1 cellular context compared by ENCODE assay signal in the genomic region with DNA sequence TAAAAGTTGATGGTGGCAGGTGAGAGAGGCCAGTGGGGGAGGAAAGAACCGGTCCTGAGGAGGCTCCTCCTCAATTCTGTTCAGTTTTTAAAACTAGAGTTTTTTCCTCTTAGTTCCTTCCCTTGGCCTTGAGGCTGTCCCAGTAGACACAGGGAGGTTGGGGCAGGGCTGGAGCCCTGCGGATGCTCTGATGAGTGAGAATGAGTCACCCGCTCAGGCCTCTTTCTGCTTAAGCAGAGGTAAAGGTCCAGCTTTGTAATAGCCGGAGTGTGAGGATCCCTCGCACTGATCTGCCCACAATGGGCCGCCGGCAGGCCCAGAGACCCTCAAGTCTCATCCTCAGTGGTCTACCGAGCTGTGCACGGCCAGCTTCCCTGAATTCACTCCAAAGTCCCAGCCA.
A peak's percentile ranks its signal among the peaks of the same experiment; 100 is the strongest.
TF ChIP-seq lines count a peak whose summit lies in the region.

No MANE protein-coding gene starts in this region.

TF ChIP-seq in endothelial cell of umbilical vein, 7 proteins besides CTCF, POLR2A, EP300 and RAD21 (continued from another document):
- TF ChIP-seq MYC (IDR thresholded peaks at IDR 0.05; ENCODE audit: low read depth, low read length): no peak
- peak; percentile 42 for TF ChIP-seq JUN (IDR thresholded peaks at IDR 0.05; ENCODE audit: borderline replicate concordance, insufficient read depth, insufficient read length, low read depth)
- TF ChIP-seq FOS (IDR thresholded peaks at IDR 0.05; ENCODE audit: borderline replicate concordance, insufficient read depth, low read length): peak; percentile 81
- TF ChIP-seq, protein P1, sequence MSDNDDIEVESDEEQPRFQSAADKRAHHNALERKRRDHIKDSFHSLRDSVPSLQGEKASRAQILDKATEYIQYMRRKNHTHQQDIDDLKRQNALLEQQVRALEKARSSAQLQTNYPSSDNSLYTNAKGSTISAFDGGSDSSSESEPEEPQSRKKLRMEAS (IDR thresholded peaks at IDR 0.05; ENCODE audit: insufficient read depth, insufficient read length): no peak
